1 cellular context compared by ENCODE assay signal in the genomic region with DNA sequence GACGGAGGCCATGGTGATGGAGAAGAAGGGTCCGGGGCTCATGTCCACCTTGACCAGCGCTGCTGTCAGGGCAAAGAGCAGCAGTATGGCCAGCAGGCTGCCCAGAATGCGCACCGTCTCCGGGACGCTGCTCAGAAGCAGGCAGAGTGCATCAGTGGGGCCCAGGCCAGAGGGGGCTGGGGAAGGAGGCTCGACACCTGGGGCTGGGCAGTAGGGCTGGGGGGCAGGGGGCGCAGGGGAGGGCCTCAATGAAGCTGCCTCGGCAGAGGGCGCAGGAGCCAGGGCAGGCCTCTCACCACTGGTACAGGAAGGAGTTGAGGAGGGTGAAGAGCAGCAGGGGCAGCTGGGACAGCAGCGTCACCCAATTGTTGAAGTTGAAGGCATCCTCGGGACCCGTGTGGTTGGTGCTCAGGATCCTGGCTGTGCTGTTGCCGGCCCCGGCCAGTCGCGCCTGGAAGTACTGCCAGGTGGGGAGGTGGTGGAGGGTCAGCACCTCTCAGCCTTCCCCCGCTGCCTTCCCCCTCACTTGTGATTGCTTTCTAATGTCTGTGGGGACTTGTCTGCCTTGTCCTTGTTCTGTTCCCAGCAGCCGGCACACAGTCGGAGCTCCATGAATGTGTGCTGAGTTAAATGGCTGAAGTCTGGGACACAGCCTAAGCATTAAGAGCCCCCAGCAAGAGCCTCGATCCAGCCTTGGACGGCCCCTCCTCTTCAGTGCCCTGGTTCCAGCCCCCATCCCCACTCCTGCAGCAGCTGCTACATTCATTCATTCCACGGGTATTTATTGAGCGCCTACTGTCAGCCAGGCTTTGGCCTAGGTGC.
TF ChIP-seq lines count a peak whose summit lies in the region.

No MANE protein-coding gene starts in this region.

TF ChIP-seq in GM12878, 131 proteins besides CTCF, POLR2A, EP300 and RAD21:
- TF ChIP-seq HDAC6 (IDR thresholded peaks at IDR 0.05; ENCODE audit: unreplicated experiment) (no peak), MYC (IDR thresholded peaks at IDR 0.05; ENCODE audit: insufficient read depth, insufficient read length, insufficient replicate concordance, low read length, severe bottlenecking) (no peak), ATF7 (IDR thresholded peaks at IDR 0.05; ENCODE audit: low read depth) (no peak), ZNF217 (IDR thresholded peaks at IDR 0.05) (no peak), EZH2 (IDR thresholded peaks at IDR 0.05; ENCODE audit: borderline replicate concordance, control insufficient read depth, low read depth, low read length) (no peak), TBL1XR1 (IDR thresholded peaks at IDR 0.05; ENCODE audit: low read depth, low read length) (no peak), POLR2AphosphoS5 (IDR thresholded peaks at IDR 0.05; ENCODE audit: low read length) (no peak), ASH2L (IDR thresholded peaks at IDR 0.05; ENCODE audit: borderline replicate concordance, low read depth) (no peak), PAX8 (IDR thresholded peaks at IDR 0.05) (no peak), SREBF2 (IDR thresholded peaks at IDR 0.05; ENCODE audit: low read length) (no peak), POU2F2 (IDR thresholded peaks at IDR 0.05; ENCODE audit: borderline replicate concordance, low read depth, low read length) (no peak), STAT1 (conservative IDR thresholded peaks at IDR 0.05) (no peak), CHD4 (IDR thresholded peaks at IDR 0.05) (no peak)
- TF ChIP-seq, protein P1, sequence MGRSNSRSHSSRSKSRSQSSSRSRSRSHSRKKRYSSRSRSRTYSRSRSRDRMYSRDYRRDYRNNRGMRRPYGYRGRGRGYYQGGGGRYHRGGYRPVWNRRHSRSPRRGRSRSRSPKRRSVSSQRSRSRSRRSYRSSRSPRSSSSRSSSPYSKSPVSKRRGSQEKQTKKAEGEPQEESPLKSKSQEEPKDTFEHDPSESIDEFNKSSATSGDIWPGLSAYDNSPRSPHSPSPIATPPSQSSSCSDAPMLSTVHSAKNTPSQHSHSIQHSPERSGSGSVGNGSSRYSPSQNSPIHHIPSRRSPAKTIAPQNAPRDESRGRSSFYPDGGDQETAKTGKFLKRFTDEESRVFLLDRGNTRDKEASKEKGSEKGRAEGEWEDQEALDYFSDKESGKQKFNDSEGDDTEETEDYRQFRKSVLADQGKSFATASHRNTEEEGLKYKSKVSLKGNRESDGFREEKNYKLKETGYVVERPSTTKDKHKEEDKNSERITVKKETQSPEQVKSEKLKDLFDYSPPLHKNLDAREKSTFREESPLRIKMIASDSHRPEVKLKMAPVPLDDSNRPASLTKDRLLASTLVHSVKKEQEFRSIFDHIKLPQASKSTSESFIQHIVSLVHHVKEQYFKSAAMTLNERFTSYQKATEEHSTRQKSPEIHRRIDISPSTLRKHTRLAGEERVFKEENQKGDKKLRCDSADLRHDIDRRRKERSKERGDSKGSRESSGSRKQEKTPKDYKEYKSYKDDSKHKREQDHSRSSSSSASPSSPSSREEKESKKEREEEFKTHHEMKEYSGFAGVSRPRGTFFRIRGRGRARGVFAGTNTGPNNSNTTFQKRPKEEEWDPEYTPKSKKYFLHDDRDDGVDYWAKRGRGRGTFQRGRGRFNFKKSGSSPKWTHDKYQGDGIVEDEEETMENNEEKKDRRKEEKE (IDR thresholded peaks at IDR 0.05), result no peak
- TF ChIP-seq, protein P2, sequence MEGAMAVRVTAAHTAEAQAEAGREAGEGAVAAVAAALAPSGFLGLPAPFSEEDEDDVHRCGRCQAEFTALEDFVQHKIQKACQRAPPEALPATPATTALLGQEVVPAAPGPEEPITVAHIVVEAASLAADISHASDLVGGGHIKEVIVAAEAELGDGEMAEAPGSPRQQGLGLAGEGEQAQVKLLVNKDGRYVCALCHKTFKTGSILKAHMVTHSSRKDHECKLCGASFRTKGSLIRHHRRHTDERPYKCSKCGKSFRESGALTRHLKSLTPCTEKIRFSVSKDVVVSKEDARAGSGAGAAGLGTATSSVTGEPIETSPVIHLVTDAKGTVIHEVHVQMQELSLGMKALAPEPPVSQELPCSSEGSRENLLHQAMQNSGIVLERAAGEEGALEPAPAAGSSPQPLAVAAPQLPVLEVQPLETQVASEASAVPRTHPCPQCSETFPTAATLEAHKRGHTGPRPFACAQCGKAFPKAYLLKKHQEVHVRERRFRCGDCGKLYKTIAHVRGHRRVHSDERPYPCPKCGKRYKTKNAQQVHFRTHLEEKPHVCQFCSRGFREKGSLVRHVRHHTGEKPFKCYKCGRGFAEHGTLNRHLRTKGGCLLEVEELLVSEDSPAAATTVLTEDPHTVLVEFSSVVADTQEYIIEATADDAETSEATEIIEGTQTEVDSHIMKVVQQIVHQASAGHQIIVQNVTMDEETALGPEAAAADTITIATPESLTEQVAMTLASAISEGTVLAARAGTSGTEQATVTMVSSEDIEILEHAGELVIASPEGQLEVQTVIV (IDR thresholded peaks at IDR 0.05; ENCODE audit: borderline replicate concordance, partially characterized antibody), result no peak
- TF ChIP-seq, protein P3, sequence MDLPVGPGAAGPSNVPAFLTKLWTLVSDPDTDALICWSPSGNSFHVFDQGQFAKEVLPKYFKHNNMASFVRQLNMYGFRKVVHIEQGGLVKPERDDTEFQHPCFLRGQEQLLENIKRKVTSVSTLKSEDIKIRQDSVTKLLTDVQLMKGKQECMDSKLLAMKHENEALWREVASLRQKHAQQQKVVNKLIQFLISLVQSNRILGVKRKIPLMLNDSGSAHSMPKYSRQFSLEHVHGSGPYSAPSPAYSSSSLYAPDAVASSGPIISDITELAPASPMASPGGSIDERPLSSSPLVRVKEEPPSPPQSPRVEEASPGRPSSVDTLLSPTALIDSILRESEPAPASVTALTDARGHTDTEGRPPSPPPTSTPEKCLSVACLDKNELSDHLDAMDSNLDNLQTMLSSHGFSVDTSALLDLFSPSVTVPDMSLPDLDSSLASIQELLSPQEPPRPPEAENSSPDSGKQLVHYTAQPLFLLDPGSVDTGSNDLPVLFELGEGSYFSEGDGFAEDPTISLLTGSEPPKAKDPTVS (IDR thresholded peaks at IDR 0.05; ENCODE audit: low read depth, low read length), result no peak
- TF ChIP-seq, protein P4, sequence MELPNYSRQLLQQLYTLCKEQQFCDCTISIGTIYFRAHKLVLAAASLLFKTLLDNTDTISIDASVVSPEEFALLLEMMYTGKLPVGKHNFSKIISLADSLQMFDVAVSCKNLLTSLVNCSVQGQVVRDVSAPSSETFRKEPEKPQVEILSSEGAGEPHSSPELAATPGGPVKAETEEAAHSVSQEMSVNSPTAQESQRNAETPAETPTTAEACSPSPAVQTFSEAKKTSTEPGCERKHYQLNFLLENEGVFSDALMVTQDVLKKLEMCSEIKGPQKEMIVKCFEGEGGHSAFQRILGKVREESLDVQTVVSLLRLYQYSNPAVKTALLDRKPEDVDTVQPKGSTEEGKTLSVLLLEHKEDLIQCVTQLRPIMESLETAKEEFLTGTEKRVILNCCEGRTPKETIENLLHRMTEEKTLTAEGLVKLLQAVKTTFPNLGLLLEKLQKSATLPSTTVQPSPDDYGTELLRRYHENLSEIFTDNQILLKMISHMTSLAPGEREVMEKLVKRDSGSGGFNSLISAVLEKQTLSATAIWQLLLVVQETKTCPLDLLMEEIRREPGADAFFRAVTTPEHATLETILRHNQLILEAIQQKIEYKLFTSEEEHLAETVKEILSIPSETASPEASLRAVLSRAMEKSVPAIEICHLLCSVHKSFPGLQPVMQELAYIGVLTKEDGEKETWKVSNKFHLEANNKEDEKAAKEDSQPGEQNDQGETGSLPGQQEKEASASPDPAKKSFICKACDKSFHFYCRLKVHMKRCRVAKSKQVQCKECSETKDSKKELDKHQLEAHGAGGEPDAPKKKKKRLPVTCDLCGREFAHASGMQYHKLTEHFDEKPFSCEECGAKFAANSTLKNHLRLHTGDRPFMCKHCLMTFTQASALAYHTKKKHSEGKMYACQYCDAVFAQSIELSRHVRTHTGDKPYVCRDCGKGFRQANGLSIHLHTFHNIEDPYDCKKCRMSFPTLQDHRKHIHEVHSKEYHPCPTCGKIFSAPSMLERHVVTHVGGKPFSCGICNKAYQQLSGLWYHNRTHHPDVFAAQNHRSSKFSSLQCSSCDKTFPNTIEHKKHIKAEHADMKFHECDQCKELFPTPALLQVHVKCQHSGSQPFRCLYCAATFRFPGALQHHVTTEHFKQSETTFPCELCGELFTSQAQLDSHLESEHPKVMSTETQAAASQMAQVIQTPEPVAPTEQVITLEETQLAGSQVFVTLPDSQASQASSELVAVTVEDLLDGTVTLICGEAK (IDR thresholded peaks at IDR 0.05; ENCODE audit: borderline replicate concordance), result no peak
